Comparison of ENCODE assay signal across 14 cellular contexts in the genomic region with DNA sequence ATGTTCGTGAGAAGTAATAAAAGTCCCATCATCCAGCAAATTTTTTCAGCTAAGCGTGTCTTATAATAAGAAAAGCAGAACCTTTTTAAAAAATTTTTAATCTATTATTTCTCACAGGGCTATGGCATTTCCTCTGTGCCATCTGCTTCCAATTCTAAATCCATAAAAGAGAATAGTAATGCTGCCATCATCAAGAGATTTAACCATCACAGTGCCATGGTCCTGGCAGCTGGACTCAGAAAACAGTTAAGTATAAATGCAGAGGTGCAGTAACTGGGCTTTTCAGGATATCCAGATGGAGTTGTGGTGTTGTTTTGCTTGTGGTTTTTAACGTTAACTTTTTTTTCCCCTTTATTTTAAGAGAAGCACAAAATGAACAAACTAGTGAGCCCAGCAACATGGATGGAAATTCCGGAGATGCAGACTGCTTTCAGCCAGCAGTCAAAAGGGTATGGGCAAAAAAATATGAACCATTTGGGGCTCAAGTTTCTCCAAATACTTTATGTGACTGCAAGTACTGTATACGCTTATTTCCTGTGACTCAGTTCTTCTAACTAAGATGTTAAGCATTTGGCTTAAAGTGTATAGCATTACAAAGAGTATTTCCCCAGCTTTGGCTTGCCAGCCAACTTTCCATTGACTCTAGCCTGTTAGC. TPM values are rescaled to one million over a fixed set of nuclear protein-coding genes. Genes with fewer than 3 reads are reported as not detected.
A peak's percentile ranks its signal among the peaks of the same experiment; 100 is the strongest.
DNase-seq lines count a peak whose midpoint lies in the region; ATAC-seq and TF ChIP-seq lines count a peak whose summit lies in the region.
"Had no signal": no experiment of that assay in that cellular context is flagged by ENCODE, and none has a peak within 500 bp of the region (broad histone marks: within the 10 kb centered on the region; RNA-seq: fewer than 3 reads in every experiment).

No MANE protein-coding gene starts in this region.

- ATAC-seq in RWPE2 (ENCODE audit: low read depth), result no peak; the same call in 2 of the 3 replicates
- no peak for ATAC-seq in GM18868 (IDR thresholded peaks at IDR 0.05; ENCODE audit: unreplicated experiment)
- ATAC-seq: mucosa of descending colon had no signal

- peak overlapping the region; percentile 18; the same call in 1 of the 2 replicates for H3K4me3 ChIP-seq in ACC112 (ENCODE audit: low read depth, low read length)
- H3K4me3 ChIP-seq in BLaER1, result no peak overlapping the region
- H3K4me3 ChIP-seq in RWPE2 (ENCODE audit: severe bottlenecking), result no peak overlapping the region
- H3K4me3 ChIP-seq in fibroblast of lung (replicated peaks in 1 of 4; ENCODE audit: control extremely low read depth in 1 of 4, insufficient read depth in 1 of 4, low read depth in 3 of 4, low read length in 4 of 4), result no peak overlapping the region
- no peak overlapping the region for H3K4me3 ChIP-seq in H7 (ENCODE audit: insufficient read depth, low read depth, low read length)
- H3K4me3 ChIP-seq: mucosa of descending colon had no signal

- H3K4me2 ChIP-seq in BLaER1, result peak overlapping the region; percentile 31; the same call in 1 of the 2 replicates
- no peak overlapping the region for H3K4me2 ChIP-seq in fibroblast of lung (ENCODE audit: extremely low read depth, insufficient read depth, low read length)

- H3K9me3 ChIP-seq in BLaER1, result no peaks in the 10 kb centered on the region
- no peaks in the 10 kb centered on the region for H3K9me3 ChIP-seq in RWPE2 (ENCODE audit: severe bottlenecking)
- H3K9me3 ChIP-seq in fibroblast of lung (ENCODE audit: control insufficient read depth, insufficient read depth, low read depth, low read length), result no peaks in the 10 kb centered on the region
- H3K9me3 ChIP-seq: mucosa of descending colon had no signal

- H3K27me3 ChIP-seq in ACC112 (ENCODE audit: insufficient read depth, low read length), result no peaks in the 10 kb centered on the region
- H3K27me3 ChIP-seq in BLaER1, result no peaks in the 10 kb centered on the region
- H3K27me3 ChIP-seq in RWPE2 (ENCODE audit: insufficient read depth, poor library complexity, severe bottlenecking), result no peaks in the 10 kb centered on the region
- H3K27me3 ChIP-seq in fibroblast of lung (ENCODE audit: control insufficient read depth, insufficient read depth, low read length), result no peaks in the 10 kb centered on the region
- H3K27me3 ChIP-seq in H7 (ENCODE audit: control insufficient read depth, insufficient read depth, low read length), result no peaks in the 10 kb centered on the region

- H3K36me3 ChIP-seq in ACC112 (ENCODE audit: insufficient read depth, low read length) (peaks cover 17% of the 10 kb centered on the region), BLaER1 (peaks cover 93% of the 10 kb centered on the region), RWPE2 (ENCODE audit: low read depth) (peaks cover 67% of the 10 kb centered on the region), fibroblast of lung (ENCODE audit: control insufficient read depth, insufficient read depth, low read length) (peaks cover 3% of the 10 kb centered on the region), H7 (replicated peaks; ENCODE audit: control insufficient read depth, insufficient read depth, low read length) (peaks cover 7% of the 10 kb centered on the region)

- H3K27ac ChIP-seq in ACC112 (ENCODE audit: low read depth, low read length) (peak overlapping the region; percentile 80), BLaER1 (peak overlapping the region; percentile 30; the same call in 1 of the 2 replicates), RWPE2 (ENCODE audit: poor library complexity, severe bottlenecking) (peak overlapping the region; percentile 10), fibroblast of lung (ENCODE audit: insufficient read depth, low read length) (peak overlapping the region; percentile 32)
- H3K27ac ChIP-seq: parathyroid adenoma had no signal

- DNase-seq in RWPE2 (ENCODE audit: low spot score) (no peak), fibroblast of lung (ENCODE audit: low read depth in 2 of 2) (peak; percentile 54 to 59), cerebellum (ENCODE audit: low spot score) (no peak), H7 (no peak), DMS79 treated with DMSO at 0.1 percent for 48 hours (lab: John Stamatoyannopoulos, UW) (no peak)
- DNase-seq: CD8-positive, alpha-beta memory T cell; kidney glomerular epithelial cell; MM.1S; mucosa of descending colon; NCI-H82 had no signal

- H3K9ac ChIP-seq in BLaER1 (no peak overlapping the region), fibroblast of lung (ENCODE audit: insufficient read depth, low read length) (no peak overlapping the region)
- H3K9ac ChIP-seq: parathyroid adenoma had no signal

- H3K79me2 ChIP-seq in ACC112 (ENCODE audit: control insufficient read depth, insufficient read depth, low read length, unreplicated experiment) (no peaks in the 10 kb centered on the region), fibroblast of lung (ENCODE audit: control insufficient read depth, insufficient read depth, low read length) (no peaks in the 10 kb centered on the region)
- H3K79me2 ChIP-seq: parathyroid adenoma had no signal

- H3K4me1 ChIP-seq in ACC112 (ENCODE audit: control insufficient read depth, insufficient read depth, low read length, unreplicated experiment), result peaks cover 32% of the 10 kb centered on the region
- H3K4me1 ChIP-seq in BLaER1, result peaks cover 14% of the 10 kb centered on the region
- H3K4me1 ChIP-seq in RWPE2 (ENCODE audit: insufficient read depth, poor library complexity, severe bottlenecking), result peaks cover 14% of the 10 kb centered on the region
- peaks cover 2% of the 10 kb centered on the region for H3K4me1 ChIP-seq in fibroblast of lung (ENCODE audit: control insufficient read depth, extremely low read depth, insufficient read depth, low read length)
- H3K4me1 ChIP-seq: parathyroid adenoma had no signal

- no peaks in the 10 kb centered on the region for H4K20me1 ChIP-seq in BLaER1
- H4K20me1 ChIP-seq in fibroblast of lung (ENCODE audit: control insufficient read depth, extremely low read depth, insufficient read depth, low read length), result no peaks in the 10 kb centered on the region

- TF ChIP-seq CTCF in RWPE2 (IDR thresholded peaks at IDR 0.05; ENCODE audit: poor library complexity, severe bottlenecking) (no peak), fibroblast of lung (conservative IDR thresholded peaks at IDR 0.05 in 1 of 2, IDR thresholded peaks at IDR 0.05 in 1 of 2; ENCODE audit: low read depth in 1 of 2, low read length in 2 of 2) (no peak)

- H2AFZ ChIP-seq in ACC112 (ENCODE audit: low read length, unreplicated experiment) (no peak overlapping the region), fibroblast of lung (ENCODE audit: low read length) (no peak overlapping the region)
- H2AFZ ChIP-seq: parathyroid adenoma had no signal

RNA-seq across cellular contexts. Expression of gene GTF2H1, which starts 25.2 kb away (rescaled TPM):
- total RNA-seq in fibroblast of lung (63.6 and 74.2 TPM in 2 replicates), cerebellum (94.6 TPM)
- 49.7 and 56.1 TPM in 2 replicates for polyA plus RNA-seq in fibroblast of lung
- 37.4 and 37.5 TPM in 2 replicates for polyA plus RNA-seq in fibroblast of lung (2012)
- 18.9 and 26.1 TPM in 2 replicates for polyA minus RNA-seq in fibroblast of lung (ENCODE audit: low replicate concordance)
- 31.1 and 41.5 TPM in 2 replicates for total RNA-seq in H7 (2014; rRNA removed; shearing (Covaris generic))

RNA-seq across cellular contexts. Expression of gene HPS5, which starts 25.7 kb away (rescaled TPM):
- total RNA-seq in fibroblast of lung (43.1 and 44.1 TPM in 2 replicates), cerebellum (59.4 TPM)
- 15.0 and 15.6 TPM in 2 replicates for polyA plus RNA-seq in fibroblast of lung
- polyA plus RNA-seq in fibroblast of lung (2012), result 10.2 and 10.6 TPM in 2 replicates
- 13.7 and 15.6 TPM in 2 replicates for polyA minus RNA-seq in fibroblast of lung (ENCODE audit: low replicate concordance)
- 14.6 and 19.2 TPM in 2 replicates for total RNA-seq in H7 (2014; rRNA removed; shearing (Covaris generic))

RNA-seq across cellular contexts. Expression of gene LDHA, which starts 46.8 kb away (rescaled TPM):
- total RNA-seq in fibroblast of lung (202 and 309 TPM in 2 replicates), cerebellum (95.5 TPM)
- 1,113 and 1,626 TPM in 2 replicates for polyA plus RNA-seq in fibroblast of lung
- polyA plus RNA-seq in fibroblast of lung (2012), result 826 and 1,155 TPM in 2 replicates
- polyA minus RNA-seq in fibroblast of lung (ENCODE audit: low replicate concordance), result 164 and 294 TPM in 2 replicates
- total RNA-seq in H7 (2014; rRNA removed; shearing (Covaris generic)), result 308 and 375 TPM in 2 replicates

Comparison
In these comparisons a context has a peak if more than half of its experiments do, and no peak if none do; other contexts are left out.
1. H3K27ac ChIP-seq: peak in every context shown above with its lines; median percentile 80 in ACC112; 32 in fibroblast of lung; 30 in BLaER1; 10 in RWPE2.
2. DNase-seq: peak in fibroblast of lung (2 of 2); none in RWPE2 (single experiment), cerebellum (single experiment), H7 (single experiment) and DMS79 treated with DMSO at 0.1 percent for 48 hours (single experiment).